13 cellular contexts compared by ENCODE assay signal in genomic region chr16:83187404-83187803, GRCh38.
DNase-seq lines count a peak whose midpoint lies in the region; ATAC-seq and TF ChIP-seq lines count a peak whose summit lies in the region.
"Had no signal": no experiment of that assay in that cellular context is flagged by ENCODE, and none has a peak within 500 bp of the region (broad histone marks: within the 10 kb centered on the region; RNA-seq: fewer than 3 reads in every experiment).

No MANE protein-coding gene starts in this region.

- ATAC-seq in GM21390 (IDR thresholded peaks at IDR 0.05; ENCODE audit: unreplicated experiment), result no peak
- ATAC-seq: GM23338 had no signal

- H3K4me3 ChIP-seq in epithelial cell of esophagus (ENCODE audit: low read length), result no peak overlapping the region
- H3K4me3 ChIP-seq: BLaER1 treated with 17β-estradiol and CSF1 and Interleukin-3, amounts not matched to agents 10 nM and 100 nM; GM23338 had no signal

- DNase-seq in activated T-cell treated with anti-CD3 and anti-CD28 coated beads for 24 hours (ENCODE audit: low read depth), result peak; percentile 2
- DNase-seq in activated T-cell treated with anti-CD3 and anti-CD28 coated beads, Interleukin-2, amount 50 U/mL, for 1 hour, result no peak
- peak; percentile 84 for DNase-seq in LHCN-M2 (ENCODE audit: low read depth)
- peak; percentile 93 for DNase-seq in epithelial cell of esophagus (ENCODE audit: low read depth)
- DNase-seq in stimulated activated CD4-positive, alpha-beta T cell treated with anti-CD3 and anti-CD28 coated beads, Interleukin-4, amount 100 ng/mL, for 48 hours (ENCODE audit: low read depth in 2 of 2), result peak; percentile 0 to 10
- DNase-seq in T-helper 9 cell, result no peak
- no peak for DNase-seq in NCI-H446 treated with DMSO at 0.1 percent for 48 hours (lab: John Stamatoyannopoulos, UW)
- DNase-seq: cerebellar nuclear complex, NCI-H1417, RPMI8226 had no signal

- TF ChIP-seq CTCF in epithelial cell of esophagus (IDR thresholded peaks at IDR 0.05; ENCODE audit: insufficient read depth, low read depth, low read length, missing control alignments), result no peak

Comparison
In these comparisons a context has a peak if more than half of its experiments do, and no peak if none do; other contexts are left out.
1. DNase-seq: peak in activated T-cell treated with anti-CD3 and anti-CD28 coated beads for 24 hours (single experiment), LHCN-M2 (single experiment), epithelial cell of esophagus (single experiment) and stimulated activated CD4-positive, alpha-beta T cell treated with anti-CD3 and anti-CD28 coated beads, Interleukin-4, amount 100 ng/mL, for 48 hours (2 of 2); none in activated T-cell treated with anti-CD3 and anti-CD28 coated beads, Interleukin-2, amount 50 U/mL, for 1 hour (single experiment), T-helper 9 cell (single experiment) and NCI-H446 treated with DMSO at 0.1 percent for 48 hours (single experiment).